ENCODE assay signal across 26 cellular contexts in the genomic region with DNA sequence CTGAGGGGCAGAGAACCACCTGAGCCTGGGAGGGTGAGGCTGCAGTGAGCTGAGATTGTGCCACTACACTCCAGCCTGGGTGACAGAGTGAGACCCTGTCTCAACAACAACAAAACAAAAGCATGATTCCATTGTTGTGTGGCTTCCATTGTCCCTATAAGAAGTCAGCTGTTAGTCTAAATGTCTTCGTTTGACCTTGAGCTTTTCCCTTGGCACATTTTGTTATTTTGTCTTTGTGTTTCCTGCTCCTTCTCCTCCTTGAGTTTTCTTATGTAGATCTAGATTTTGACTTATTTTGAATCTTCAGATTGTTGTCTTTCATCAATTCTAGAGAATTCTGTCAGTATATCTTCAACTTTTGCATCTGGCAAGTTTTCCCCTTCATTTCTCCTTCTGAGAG. TPM values are rescaled to one million over a fixed set of nuclear protein-coding genes. Genes with fewer than 3 reads are reported as not detected.
DNase-seq lines count a peak whose midpoint lies in the region; ATAC-seq, FAIRE-seq and TF ChIP-seq lines count a peak whose summit lies in the region.
"Had no signal": no experiment of that assay in that cellular context is flagged by ENCODE, and none has a peak within 500 bp of the region (broad histone marks: within the 10 kb centered on the region; RNA-seq: fewer than 3 reads in every experiment).

No MANE protein-coding gene starts in this region.

- H3K27ac ChIP-seq in HepG2 (ENCODE audit: extremely low read length, insufficient read depth, low read length) (no peak overlapping the region), right lobe of liver (no peak overlapping the region), HEK293 (ENCODE audit: extremely low read depth, low read depth, low read length) (no peak overlapping the region), GM12878 (ENCODE audit: control insufficient read depth, insufficient read depth) (no peak overlapping the region)
- H3K27ac ChIP-seq: 22Rv1, BLaER1 had no signal

- H2AFZ ChIP-seq in HepG2 (ENCODE audit: low read length) (no peak overlapping the region), GM12878 (ENCODE audit: control insufficient read depth, low read depth, low read length) (no peak overlapping the region)

- CTCF ChIA-PET in HepG2 (lab: Yijun Ruan, JAX; ENCODE audit: low intra/inter-chr PET ratio, low total read pairs) (no interaction called here), HEK293 (lab: Yijun Ruan, JAX) (no interaction called here), GM12878 (lab: Yijun Ruan, JAX) (no interaction called here)

- TF ChIP-seq POLR2A in HepG2 (IDR thresholded peaks at IDR 0.05; ENCODE audit: insufficient read depth in 1 of 2, low read depth in 2 of 2, low read length in 2 of 2), result no peak
- TF ChIP-seq POLR2A in right lobe of liver (IDR thresholded peaks at IDR 0.05), result no peak
- TF ChIP-seq POLR2A in GM12878 (IDR thresholded peaks at IDR 0.05; ENCODE audit: low read depth, low read length), result no peak
- TF ChIP-seq POLR2A in lower leg skin (IDR thresholded peaks at IDR 0.05), result no peak

- H3K4me3 Mint-ChIP-seq in chondrocyte (ENCODE audit: unreplicated experiment), result no peak overlapping the region
- H3K4me3 Mint-ChIP-seq: CD14-positive monocyte; CD4-positive, alpha-beta memory T cell; CD4-positive, CD25-positive, alpha-beta regulatory T cell; CD8-positive, alpha-beta memory T cell had no signal

- RAD21 ChIA-PET in GM12878 (lab: Charles Lee; ENCODE audit: unreplicated experiment), result no interaction called here

- peaks cover 3 to 17% of the 10 kb centered on the region in 2 experiments; a peak in 3 of 5 replicates for H3K27me3 ChIP-seq in HepG2 (ENCODE audit: control insufficient read depth in 1 of 2, insufficient read depth in 2 of 2, low read length in 2 of 2)
- H3K27me3 ChIP-seq in right lobe of liver, result no peaks in the 10 kb centered on the region
- H3K27me3 ChIP-seq in GM12878 (replicated peaks in 1 of 2; ENCODE audit: control insufficient read depth in 2 of 2, insufficient read depth in 2 of 2, low read length in 1 of 2), result no peaks in the 10 kb centered on the region
- H3K27me3 ChIP-seq: BE2C, BLaER1 had no signal

- H3K36me3 Mint-ChIP-seq in chondrocyte (ENCODE audit: low read depth), result peaks cover 2% of the 10 kb centered on the region
- H3K36me3 Mint-ChIP-seq: CD14-positive monocyte had no signal

- in situ Hi-C loops in HepG2 (cut with HindIII; ENCODE audit: extremely low pct_ligation_motif_present, low pct_unique_long_range_greater_than_20kb), result no loop called here
- in situ Hi-C loops in GM12878 (cut with MboI), result no loop called here

- H3K36me3 ChIP-seq in HepG2 (replicated peaks in 1 of 2; ENCODE audit: control insufficient read depth in 1 of 2, insufficient read depth in 2 of 2, low read length in 2 of 2), result no peaks in the 10 kb centered on the region
- no peaks in the 10 kb centered on the region for H3K36me3 ChIP-seq in right lobe of liver
- no peaks in the 10 kb centered on the region for H3K36me3 ChIP-seq in HEK293 (ENCODE audit: control insufficient read depth in 2 of 2, insufficient read depth in 1 of 2, low read length in 2 of 2)
- no peaks in the 10 kb centered on the region for H3K36me3 ChIP-seq in GM12878 (ENCODE audit: control insufficient read depth in 2 of 2, insufficient read depth in 2 of 2, low read length in 1 of 2)
- H3K36me3 ChIP-seq: BE2C, BLaER1 had no signal

- TF ChIP-seq RAD21 in HepG2 (CRISPR knock-in tag; IDR thresholded peaks at IDR 0.05) (no peak), GM12878 (IDR thresholded peaks at IDR 0.05; ENCODE audit: insufficient read depth, low read depth, low read length) (no peak)

- H4K20me1 ChIP-seq in HepG2 (ENCODE audit: insufficient read depth, low read length) (no peaks in the 10 kb centered on the region), GM12878 (ENCODE audit: control insufficient read depth, insufficient read depth) (no peaks in the 10 kb centered on the region)

- TF ChIP-seq EP300 in HepG2 (IDR thresholded peaks at IDR 0.05; ENCODE audit: low read depth in 2 of 2, low read length in 2 of 2) (no peak), HepG2 (CRISPR knock-in tag; IDR thresholded peaks at IDR 0.05; ENCODE audit: borderline replicate concordance) (no peak), GM12878 (IDR thresholded peaks at IDR 0.05; ENCODE audit: borderline replicate concordance in 1 of 2, control insufficient read depth in 1 of 2, low read depth in 2 of 2, low read length in 2 of 2) (no peak)

- TF ChIP-seq CTCF in HepG2 (CRISPR knock-in tag; IDR thresholded peaks at IDR 0.05), result no peak
- TF ChIP-seq CTCF in right lobe of liver (IDR thresholded peaks at IDR 0.05), result no peak
- no peak for TF ChIP-seq CTCF in HEK293 (tag by site-specific recombination; IDR thresholded peaks at IDR 0.05)
- TF ChIP-seq CTCF in GM12878 (IDR thresholded peaks at IDR 0.05 in 2 of 3, conservative IDR thresholded peaks at IDR 0.05 in 1 of 3; ENCODE audit: control insufficient read depth in 2 of 3, extremely low read depth in 1 of 3, insufficient read depth in 1 of 3, low read depth in 3 of 3, low read length in 3 of 3), result no peak
- TF ChIP-seq CTCF in chondrocyte (IDR thresholded peaks at IDR 0.05), result no peak
- no peak for TF ChIP-seq CTCF in lower leg skin (IDR thresholded peaks at IDR 0.05)

- intact Hi-C loops in HepG2 (cut with micrococcal nuclease; ENCODE audit: unreplicated experiment), result no loop called here
- intact Hi-C loops in right lobe of liver (cut with DNase I), result no loop called here
- intact Hi-C loops in GM12878 (cut with micrococcal nuclease; ENCODE audit: unreplicated experiment), result no loop called here
- intact Hi-C loops in lower leg skin (cut with DNase I; ENCODE audit: low total_unique reads), result no loop called here
- intact Hi-C loops in Right ventricle myocardium superior (cut with DNase I), result no loop called here

- H3K79me2 ChIP-seq in HepG2 (ENCODE audit: insufficient read depth, low read length), result no peaks in the 10 kb centered on the region
- no peaks in the 10 kb centered on the region for H3K79me2 ChIP-seq in GM12878 (ENCODE audit: control insufficient read depth, insufficient read depth, low read length)

- peaks cover 25% of the 10 kb centered on the region for H3K27me3 Mint-ChIP-seq in chondrocyte (ENCODE audit: low read depth)

- SMC1A ChIA-PET in GM12878 (lab: Charles Lee; ENCODE audit: uncharacterized antibody, unreplicated experiment), result no interaction called here

- WGBS in HepG2 (ENCODE audit: low lambda C conversion rate), result 9% methylated on average over 1 of the region's 1 CpG
- WGBS in right lobe of liver (ENCODE audit: insufficient coverage, low coverage, low lambda C conversion rate, missing lambda C conversion rate), result 88% methylated on average over 1 of the region's 1 CpG
- WGBS in GM12878 (ENCODE audit: insufficient coverage, insufficient replicate concordance, low lambda C conversion rate, missing lambda C conversion rate), result 10% methylated on average over 1 of the region's 1 CpG
- WGBS in lower leg skin, 2 donors, result 42 to 91% methylated on average over 1 of the region's 1 CpG

- peaks cover 11% of the 10 kb centered on the region for H3K9me3 Mint-ChIP-seq in chondrocyte (ENCODE audit: low read depth)

- BruUV-seq in HepG2 (replicated peaks; lab: Mats Ljungman, UMichigan) (no TSS peak), GM12878 (replicated peaks; lab: Mats Ljungman, UMichigan) (no TSS peak)

- no peak for DNase-seq in HepG2 (ENCODE audit: low spot score)
- DNase-seq in right lobe of liver, result no peak
- no peak for DNase-seq in GM12878 (ENCODE audit: low read depth, low spot score)
- DNase-seq in chondrocyte (ENCODE audit: low spot score), result peak; percentile 9
- no peak for DNase-seq in lower leg skin (ENCODE audit: low spot score in 2 of 2)
- no peak for DNase-seq in Right ventricle myocardium superior
- no peak for DNase-seq in activated CD4-positive, alpha-beta T cell treated with anti-CD3 and anti-CD28 coated beads for 1 hour
- DNase-seq: ACHN; BE2C; C1 segment of cervical spinal cord; CD4-positive, alpha-beta memory T cell; CD4-positive, CD25-positive, alpha-beta regulatory T cell; CD8-positive, alpha-beta memory T cell; COR-L47; DMS 273 treated with DMSO at 0.1 percent for 48 hours; DMS153; DMS53; DMS79; DND-41; EL; GDM1 had no signal

- no peak overlapping the region for H3K4me3 ChIP-seq in HepG2 (replicated peaks in 1 of 3; ENCODE audit: insufficient read depth in 1 of 3, low read depth in 2 of 3, low read length in 3 of 3)
- no peak overlapping the region for H3K4me3 ChIP-seq in right lobe of liver
- H3K4me3 ChIP-seq in HEK293 (ENCODE audit: low read depth, low read length), result no peak overlapping the region
- H3K4me3 ChIP-seq in GM12878, result no peak overlapping the region
- no peak overlapping the region for H3K4me3 ChIP-seq in lower leg skin (ENCODE audit: low read depth, poor library complexity, severe bottlenecking)
- H3K4me3 ChIP-seq: BLaER1 had no signal

- FAIRE-seq in HepG2 (lab: Jason Lieb, UNC) (no peak), GM12878 (lab: Jason Lieb, UNC) (no peak)
- FAIRE-seq: GM12891 had no signal

- POLR2A ChIA-PET in HepG2 (lab: Yijun Ruan, JAX), result no interaction called here
- POLR2A ChIA-PET in HEK293 (lab: Yijun Ruan, JAX), result no interaction called here
- POLR2A ChIA-PET in GM12878 (lab: Charles Lee), result interaction anchor here (0.5 kb wide), 1 partner anchor 849 kb away, joined by 6 read pairs; no protein-coding TSS in a partner anchor

- H3K9ac ChIP-seq in HepG2 (ENCODE audit: insufficient read depth, low read depth, low read length), result no peak overlapping the region
- H3K9ac ChIP-seq in GM12878 (ENCODE audit: control insufficient read depth, insufficient read depth, low read length), result no peak overlapping the region
- H3K9ac ChIP-seq: BLaER1 had no signal

- H3K4me2 ChIP-seq in HepG2 (ENCODE audit: low read depth, low read length), result no peak overlapping the region
- H3K4me2 ChIP-seq in GM12878 (ENCODE audit: control insufficient read depth, insufficient read depth), result no peak overlapping the region
- H3K4me2 ChIP-seq: BLaER1 had no signal

- no peaks in the 10 kb centered on the region for H3K4me1 Mint-ChIP-seq in chondrocyte (ENCODE audit: low read depth)
- H3K4me1 Mint-ChIP-seq: CD14-positive monocyte; CD4-positive, alpha-beta memory T cell; CD4-positive, CD25-positive, alpha-beta regulatory T cell; CD8-positive, alpha-beta memory T cell had no signal

- H3K4me1 ChIP-seq in HepG2 (ENCODE audit: insufficient read depth, low read length) (peaks cover 6% of the 10 kb centered on the region), right lobe of liver (no peaks in the 10 kb centered on the region), HEK293 (ENCODE audit: control insufficient read depth, insufficient read depth, low read length) (no peaks in the 10 kb centered on the region), GM12878 (ENCODE audit: control insufficient read depth, insufficient read depth, low read length) (no peaks in the 10 kb centered on the region)
- H3K4me1 ChIP-seq: BE2C had no signal

- H3K9me3 ChIP-seq in HepG2 (ENCODE audit: low read length) (peaks cover 25% of the 10 kb centered on the region), right lobe of liver (peaks cover 0 to 4% (median 0%) of the 10 kb centered on the region in 4 donors), HEK293 (ENCODE audit: control insufficient read depth, insufficient read depth, low read depth, low read length) (no peaks in the 10 kb centered on the region; the same call in 1 of the 2 replicates), GM12878 (replicated peaks; ENCODE audit: control insufficient read depth, insufficient read depth, low read length) (peaks cover 4% of the 10 kb centered on the region; the same call in 1 of the 3 replicates)
- H3K9me3 ChIP-seq: BE2C had no signal

- H3K27ac Mint-ChIP-seq in chondrocyte (ENCODE audit: unreplicated experiment), result no peak overlapping the region
- H3K27ac Mint-ChIP-seq: CD14-positive monocyte; CD4-positive, alpha-beta memory T cell; CD4-positive, CD25-positive, alpha-beta regulatory T cell; CD8-positive, alpha-beta memory T cell had no signal

- ATAC-seq in HepG2 (no peak), right lobe of liver (no peak), GM12878 (no peak), Right ventricle myocardium superior (ENCODE audit: poor library complexity) (no peak)

RNA-seq across cellular contexts. Expression of a gene that starts 13.6 kb away (rescaled TPM):
- total RNA-seq in HepG2 (2016; rRNA removed; fragmentation: Illumina TruSeq; extraction: Trizol) (0.04 and 0.11 TPM in 2 replicates), right lobe of liver (under 1 TPM; 0.06 to 0.22 (median 0.18) TPM), GM12878 (2014; rRNA removed) (not detected in 2 replicates), GM12878 (2014; rRNA removed; fragmentation: Illumina TruSeq; extraction: Trizol) (not detected in 2 replicates), GM12878 (2021) (not detected in 2 replicates), chondrocyte (0.67 to 1.6 TPM (median 0.69 TPM) in 3 replicates), lower leg skin (1 to 10 TPM in 1 of 4 donors, under 1 TPM in 3; 0.32 to 1.1 (median 0.51) TPM), Right ventricle myocardium superior (1.5 TPM)
- total RNA-seq in HepG2 (2016; cell fraction: cytosol; rRNA removed; fragmentation: Illumina TruSeq; extraction: Trizol; ENCODE audit: low read depth), result not detected in 2 replicates
- total RNA-seq in HepG2 (2016; cell fraction: insoluble cytoplasmic fraction; rRNA removed; fragmentation: Illumina TruSeq; extraction: Trizol), result 0.11 TPM in 1 of 2 replicates, not detected in the other
- 0.03 TPM in 2 replicates for total RNA-seq in HepG2 (2016; cell fraction: membrane; rRNA removed; fragmentation: Illumina TruSeq; extraction: Trizol)
- 0.12 and 0.22 TPM in 2 replicates for total RNA-seq in HepG2 (2016; cell fraction: nucleus; rRNA removed; fragmentation: Illumina TruSeq; extraction: Trizol)
- polyA plus RNA-seq in HepG2 (2011; rRNA removed) (0.03 and 0.12 TPM in 2 replicates), GM12878 (2011; rRNA removed) (0.01 and 0.03 TPM in 2 replicates), GM12878 (2014; fragmentation: Illumina TruSeq; extraction: Trizol) (0.01 TPM in 1 of 2 replicates, not detected in the other), GM12878 (2014; fragmentation: Nextera tagmentation; extraction: Ambion mirVana) (not detected), GM12878 (2014; rRNA removed) (0.01 TPM in 1 of 2 replicates, not detected in the other), GM12878 (2016; fragmentation: Nextera tagmentation; extraction: Ambion mirVana) (not detected)
- 0.01 and 0.03 TPM in 2 replicates for polyA plus RNA-seq in HepG2 (2011; cell fraction: cytosol; rRNA removed)
- 0.40 and 0.45 TPM in 2 replicates for polyA plus RNA-seq in HepG2 (2011; cell fraction: nucleus; rRNA removed)
- polyA plus RNA-seq in HepG2 (2012), result 0.07 and 0.12 TPM in 2 replicates
- polyA plus RNA-seq in HepG2 (2016; cell fraction: cytosol; fragmentation: Illumina TruSeq; extraction: Trizol; ENCODE audit: low read depth), result 0.02 TPM in 1 of 2 replicates, not detected in the other
- polyA plus RNA-seq in HepG2 (2016; cell fraction: insoluble cytoplasmic fraction; fragmentation: Illumina TruSeq; extraction: Trizol; ENCODE audit: low read depth), result 0.04 and 0.08 TPM in 2 replicates
- 0.03 TPM in 1 of 2 replicates, not detected in the other for polyA plus RNA-seq in HepG2 (2016; cell fraction: membrane; fragmentation: Illumina TruSeq; extraction: Trizol; ENCODE audit: low read depth)
- polyA plus RNA-seq in HepG2 (2016; cell fraction: nucleus; fragmentation: Illumina TruSeq; extraction: Trizol; ENCODE audit: insufficient read depth, low read depth), result 0.45 and 0.53 TPM in 2 replicates
- 0.07 TPM in 1 of 2 replicates, not detected in the other for polyA minus RNA-seq in HepG2 (2011; rRNA and poly(A)+ RNA removed; ENCODE audit: low replicate concordance)
- not detected in 2 replicates for polyA minus RNA-seq in HepG2 (2011; cell fraction: cytosol; rRNA and poly(A)+ RNA removed)
- polyA minus RNA-seq in HepG2 (2011; cell fraction: nucleus; rRNA and poly(A)+ RNA removed), result 0.12 and 0.26 TPM in 2 replicates
- 0.15 and 0.25 TPM in 2 replicates for total RNA-seq in GM12878 (2013; cell fraction: nucleolus; rRNA removed)
- polyA plus RNA-seq in GM12878 (2011; ENCODE audit: low read depth), result not detected
- polyA plus RNA-seq in GM12878 (2011; cell fraction: cytosol; rRNA removed), result 0.01 TPM in 1 of 2 replicates, not detected in the other
- polyA plus RNA-seq in GM12878 (2011; cell fraction: nucleus; rRNA removed), result 0.06 and 0.07 TPM in 2 replicates
- polyA plus RNA-seq in GM12878 (2012), result 0.03 and 0.06 TPM in 2 replicates
- not detected in 2 replicates for polyA minus RNA-seq in GM12878 (2011; rRNA and poly(A)+ RNA removed)
- not detected in 2 replicates for polyA minus RNA-seq in GM12878 (2011; cell fraction: cytosol; rRNA and poly(A)+ RNA removed)
- polyA minus RNA-seq in GM12878 (2011; cell fraction: nucleus; rRNA and poly(A)+ RNA removed), result 0.12 TPM in 1 of 2 replicates, not detected in the other
- polyA plus RNA-seq: CD14-positive monocyte; CD4-positive, CD25-positive, alpha-beta regulatory T cell; CD8-positive, alpha-beta memory T cell had no signal
